Comparison of ENCODE assay signal across 9 cellular contexts in genomic region chr17:65593870-65594584, GRCh38.
DNase-seq lines count a peak whose midpoint lies in the region.
"Had no signal": no experiment of that assay in that cellular context is flagged by ENCODE, and none has a peak within 500 bp of the region (broad histone marks: within the 10 kb centered on the region; RNA-seq: fewer than 3 reads in every experiment).

No MANE protein-coding gene starts in this region.

- DNase-seq in stimulated activated CD4-positive, alpha-beta T cell treated with anti-CD3 and anti-CD28 coated beads, Interleukin-4, amount 100 ng/mL, for 1 hour, result peak; percentile 11
- no peak for DNase-seq in stimulated activated CD4-positive, alpha-beta T cell treated with anti-CD3 and anti-CD28 coated beads, Interleukin-2, amount 100 ng/mL, for 48 hours
- DNase-seq in activated naive CD4-positive, alpha-beta T cell treated with anti-CD3 and anti-CD28 coated beads, Interleukin-2, amount 50 U/mL, for 16 hours, result peak; percentile 24
- DNase-seq in islet precursor cell (peak; percentile 80), HuH-7.5 (ENCODE audit: low spot score) (no peak), NCI-H1436 treated with DMSO at 0.1 percent for 48 hours (lab: John Stamatoyannopoulos, UW) (no peak), SHP77 treated with DMSO at 0.1 percent for 48 hours (lab: John Stamatoyannopoulos, UW) (no peak)
- no peak for DNase-seq in effector CD8-positive, alpha-beta T cell (lab: John Stamatoyannopoulos, UW)
- DNase-seq: activated gamma-delta T cell had no signal

Comparison
In these comparisons a context has a peak if more than half of its experiments do, and no peak if none do; other contexts are left out.
1. DNase-seq: peak in stimulated activated CD4-positive, alpha-beta T cell treated with anti-CD3 and anti-CD28 coated beads, Interleukin-4, amount 100 ng/mL, for 1 hour (single experiment), activated naive CD4-positive, alpha-beta T cell treated with anti-CD3 and anti-CD28 coated beads, Interleukin-2, amount 50 U/mL, for 16 hours (single experiment) and islet precursor cell (single experiment); none in stimulated activated CD4-positive, alpha-beta T cell treated with anti-CD3 and anti-CD28 coated beads, Interleukin-2, amount 100 ng/mL, for 48 hours (0 of 2), HuH-7.5 (single experiment), NCI-H1436 treated with DMSO at 0.1 percent for 48 hours (single experiment), SHP77 treated with DMSO at 0.1 percent for 48 hours (single experiment) and effector CD8-positive, alpha-beta T cell (single experiment).